ENCODE assay signal across 15 cellular contexts in genomic region chr3:28745904-28746617, GRCh38.
A peak's percentile ranks its signal among the peaks of the same experiment; 100 is the strongest.
DNase-seq lines count a peak whose midpoint lies in the region; ATAC-seq and TF ChIP-seq lines count a peak whose summit lies in the region.
"Had no signal": no experiment of that assay in that cellular context is flagged by ENCODE, and none has a peak within 500 bp of the region (broad histone marks: within the 10 kb centered on the region; RNA-seq: fewer than 3 reads in every experiment).

No MANE protein-coding gene starts in this region.

- H3K4me1 ChIP-seq in mesenchymal stem cell (ENCODE audit: control insufficient read depth, insufficient read depth, low read depth, low read length): no peaks in the 10 kb centered on the region
- H3K4me1 ChIP-seq: uterus had no signal

- intact Hi-C loops in sciatic nerve (cut with DNase I): no loop called here

- H2AK5ac ChIP-seq in mesenchymal stem cell (ENCODE audit: low read length, severe bottlenecking): peak overlapping the region; percentile 90

- H2BK5ac ChIP-seq in mesenchymal stem cell (ENCODE audit: low read depth, low read length, poor library complexity, severe bottlenecking): no peak overlapping the region

- no peaks in the 10 kb centered on the region for H3K27me3 ChIP-seq in mesenchymal stem cell (ENCODE audit: control insufficient read depth in 1 of 2, insufficient read depth in 1 of 2, low read length in 2 of 2)
- H3K27me3 ChIP-seq: cardiac muscle cell, ovary, uterus had no signal

- H4K8ac ChIP-seq in mesenchymal stem cell (ENCODE audit: low read length): no peak overlapping the region

- H2BK12ac ChIP-seq in mesenchymal stem cell (ENCODE audit: low read length in 2 of 2): no peak overlapping the region

- H3K9me3 ChIP-seq in mesenchymal stem cell (ENCODE audit: control insufficient read depth, low read length): peaks cover 17% of the 10 kb centered on the region
- H3K9me3 ChIP-seq: ovary, uterus had no signal

- H3K4ac ChIP-seq in mesenchymal stem cell (ENCODE audit: low read depth in 1 of 2, low read length in 2 of 2): no peak overlapping the region

- no peak overlapping the region for H2BK120ac ChIP-seq in mesenchymal stem cell (ENCODE audit: low read depth, low read length)

- ATAC-seq in sciatic nerve (no peak), GM21786 (IDR thresholded peaks at IDR 0.05; ENCODE audit: unreplicated experiment) (no peak)
- ATAC-seq: stimulated activated effector memory CD8-positive, alpha-beta T cell treated with anti-CD3 and anti-CD28 coated beads, Interleukin-12 subunit alpha, Interleukin-12 subunit beta, amount 100 ng/mL, for 72 hours had no signal

- no peaks in the 10 kb centered on the region for H3K79me1 ChIP-seq in mesenchymal stem cell (replicated peaks; ENCODE audit: low read length, poor library complexity, severe bottlenecking)

- DNase-seq in AG10803 (ENCODE audit: low read depth) (peak; percentile 22), NCI-H2029 treated with DMSO at 0.1 percent for 48 hours (lab: John Stamatoyannopoulos, UW) (peak; percentile 68), dermis blood vessel endothelial cell (peak; percentile 72), mesenchymal stem cell (no peak), activated gamma-delta T cell treated with Interleukin-2 at 50 U/mL for 16 hours (no peak), sciatic nerve (ENCODE audit: low spot score) (no peak)
- no peak for DNase-seq in stimulated activated CD4-positive, alpha-beta T cell treated with anti-CD3 and anti-CD28 coated beads, Interleukin-4, amount 100 ng/mL, for 1 hour
- DNase-seq: activated CD4-positive, alpha-beta T cell treated with anti-CD3 and anti-CD28 coated beads, Interleukin-2, amount 50 U/mL, for 4 hours; mesendoderm; NCI-H524 treated with DMSO at 0.1 percent for 48 hours; ovary; uterus had no signal

- H4K91ac ChIP-seq in mesenchymal stem cell (ENCODE audit: low read length): no peak overlapping the region

- 84% methylated on average over 6 of the region's 6 CpGs for WGBS in mesenchymal stem cell

- no peaks in the 10 kb centered on the region for H3K36me3 ChIP-seq in mesenchymal stem cell (ENCODE audit: control insufficient read depth in 1 of 2, insufficient read depth in 2 of 2, low read depth in 1 of 2, low read length in 2 of 2)
- H3K36me3 ChIP-seq: cardiac muscle cell, ovary, uterus had no signal

- H3K4me3 ChIP-seq in AG10803 (ENCODE audit: low read length): no peak overlapping the region
- no peak overlapping the region for H3K4me3 ChIP-seq in mesenchymal stem cell (ENCODE audit: insufficient read depth in 1 of 2, low read depth in 1 of 2, low read length in 2 of 2)
- H3K4me3 ChIP-seq: cardiac muscle cell, ovary, uterus had no signal

- TF ChIP-seq CTCF in AG10803 (conservative IDR thresholded peaks at IDR 0.05; ENCODE audit: low read length): no peak

- H3K23ac ChIP-seq in mesenchymal stem cell (ENCODE audit: low read length in 2 of 2): peak overlapping the region in 1 of 2 experiments; percentile 85

- no peak overlapping the region for H3K14ac ChIP-seq in mesenchymal stem cell (ENCODE audit: low read length in 2 of 2)

- no peak overlapping the region for H2BK15ac ChIP-seq in mesenchymal stem cell (ENCODE audit: low read depth, poor library complexity, severe bottlenecking)

- H3K9ac ChIP-seq in mesenchymal stem cell (ENCODE audit: low read length): no peak overlapping the region

- H3K18ac ChIP-seq in mesenchymal stem cell (ENCODE audit: low read depth in 1 of 2, low read length in 2 of 2): no peak overlapping the region

- no peak overlapping the region for H2AFZ ChIP-seq in mesenchymal stem cell (ENCODE audit: low read depth, low read length)

- H3K27ac ChIP-seq in mesenchymal stem cell (ENCODE audit: low read length, poor library complexity, severe bottlenecking): no peak overlapping the region
- H3K27ac ChIP-seq: cardiac muscle cell, ovary, uterus had no signal

- H3K4me2 ChIP-seq in mesenchymal stem cell (ENCODE audit: low read length, poor library complexity, severe bottlenecking): no peak overlapping the region

Comparison
In these comparisons a context has a peak if more than half of its experiments do, and no peak if none do; other contexts are left out.
1. DNase-seq: peak in AG10803 (single experiment), NCI-H2029 treated with DMSO at 0.1 percent for 48 hours (single experiment) and dermis blood vessel endothelial cell (single experiment); none in mesenchymal stem cell (single experiment), stimulated activated CD4-positive, alpha-beta T cell treated with anti-CD3 and anti-CD28 coated beads, Interleukin-4, amount 100 ng/mL, for 1 hour (single experiment), activated gamma-delta T cell treated with Interleukin-2 at 50 U/mL for 16 hours (single experiment) and sciatic nerve (single experiment).